ENCODE assay signal across 7 cellular contexts in the genomic region with DNA sequence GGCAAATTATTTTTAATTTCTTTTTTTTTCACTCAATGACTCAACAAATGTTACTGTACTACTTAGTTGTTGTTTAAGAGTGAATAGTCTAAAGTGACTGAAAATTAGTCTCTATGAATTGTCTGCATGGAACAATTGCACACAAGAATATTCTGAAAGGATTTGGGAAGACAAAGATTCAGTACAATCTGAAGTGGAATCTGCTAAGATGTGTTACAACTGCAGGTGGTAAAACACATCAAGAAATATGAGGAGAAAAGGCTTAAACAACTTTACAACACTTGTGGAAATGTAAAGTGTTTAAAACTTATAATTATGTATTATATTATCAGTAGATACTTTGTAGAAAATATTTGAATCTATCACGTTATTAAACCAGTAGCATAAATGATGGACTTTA.
"Had no signal": no experiment of that assay in that cellular context is flagged by ENCODE, and none has a peak within 500 bp of the region (broad histone marks: within the 10 kb centered on the region; RNA-seq: fewer than 3 reads in every experiment).

No MANE protein-coding gene starts in this region.

- H3K4me3 ChIP-seq: K562 had no signal

- DNase-seq: IMR-90, KBM-7, KG1 had no signal

- H3K4me2 ChIP-seq: KMS-11 had no signal

- ATAC-seq: K562 had no signal

- FAIRE-seq: HTR-8/SVneo, K562 had no signal

- H3K9ac ChIP-seq: KMS-11 had no signal

- H3K27ac ChIP-seq: HL-60, KMS-11 had no signal
